Comparison of ENCODE assay signal across 8 cellular contexts in the genomic region with DNA sequence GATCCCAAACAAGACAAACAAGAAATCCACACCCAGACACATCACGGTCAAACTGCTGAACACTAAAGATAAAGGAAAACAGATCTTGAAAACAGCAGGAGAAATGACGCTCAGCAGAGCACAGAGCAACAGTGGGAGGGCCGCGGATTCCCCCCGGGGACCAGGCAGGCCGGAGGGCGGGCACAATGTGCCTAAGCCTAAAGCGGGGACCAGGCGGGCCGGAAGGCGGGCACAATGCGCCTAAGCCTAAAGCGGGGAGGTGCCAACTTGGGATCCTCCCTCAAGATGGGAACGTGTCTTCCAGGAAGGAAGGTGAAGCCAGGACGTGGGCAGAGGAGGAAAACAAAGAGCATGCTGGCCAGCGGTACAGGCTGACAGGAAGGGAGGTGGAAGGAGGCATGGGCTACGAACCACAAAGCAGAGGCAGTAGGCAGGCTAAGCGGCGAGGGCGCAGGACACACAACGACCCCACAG. TPM values are rescaled to one million over a fixed set of nuclear protein-coding genes. Genes with fewer than 3 reads are reported as not detected.
A peak's percentile ranks its signal among the peaks of the same experiment; 100 is the strongest.
DNase-seq lines count a peak whose midpoint lies in the region; ATAC-seq, FAIRE-seq and TF ChIP-seq lines count a peak whose summit lies in the region.

No MANE protein-coding gene starts in this region.

- H3K4me1 Mint-ChIP-seq in astrocyte (ENCODE audit: low read depth, unreplicated experiment), result peaks cover 24% of the 10 kb centered on the region

- H3K4me3 ChIP-seq in BE2C (ENCODE audit: low read depth, low read length) (peak overlapping the region; percentile 62), astrocyte (ENCODE audit: insufficient read depth, low read depth, low read length) (peak overlapping the region; percentile 29), iPS-20b (ENCODE audit: low read length) (peak overlapping the region; percentile 3; the same call in 1 of the 2 replicates), stomach (no peak overlapping the region)

- peak overlapping the region; percentile 29 for H2AFZ ChIP-seq in astrocyte (ENCODE audit: low read depth, low read length)

- FAIRE-seq in astrocyte (lab: Jason Lieb, UNC), result no peak

- peaks cover 12% of the 10 kb centered on the region for H3K36me3 Mint-ChIP-seq in astrocyte (ENCODE audit: low read depth, unreplicated experiment)

- H3K9ac ChIP-seq in astrocyte (ENCODE audit: low read length) (no peak overlapping the region), iPS-20b (ENCODE audit: low read depth, low read length) (peak overlapping the region; percentile 37; the same call in 1 of the 2 replicates)

- intact Hi-C loops in stomach (cut with DNase I; ENCODE audit: low total_unique reads), result no loop called here

- ATAC-seq in GM19035 (IDR thresholded peaks at IDR 0.05; ENCODE audit: unreplicated experiment), result peak; percentile 92
- ATAC-seq in HG03521 (IDR thresholded peaks at IDR 0.05; ENCODE audit: unreplicated experiment), result peak; percentile 57

- H3K27me3 ChIP-seq in BE2C (no peaks in the 10 kb centered on the region), astrocyte (ENCODE audit: insufficient read depth, low read length) (no peaks in the 10 kb centered on the region), iPS-20b (ENCODE audit: insufficient read depth, low read length) (peaks cover 41% of the 10 kb centered on the region; the same call in 1 of the 2 replicates), stomach (no peaks in the 10 kb centered on the region)

- no peak overlapping the region for H3K4me3 Mint-ChIP-seq in astrocyte (ENCODE audit: unreplicated experiment)

- no peaks in the 10 kb centered on the region for H3K27me3 Mint-ChIP-seq in astrocyte (ENCODE audit: low read depth, unreplicated experiment)

- WGBS in stomach, 5 donors, result 51 to 67% (median 56%) methylated on average over 17 to 21 of the region's 21 CpGs

- no peaks in the 10 kb centered on the region for H3K9me3 Mint-ChIP-seq in astrocyte (ENCODE audit: unreplicated experiment)

- no peak for TF ChIP-seq CTCF in BE2C (IDR thresholded peaks at IDR 0.05; ENCODE audit: low read depth, low read length)
- TF ChIP-seq CTCF in astrocyte (IDR thresholded peaks at IDR 0.05; ENCODE audit: insufficient read depth, low read depth, low read length), result no peak
- TF ChIP-seq CTCF in stomach (IDR thresholded peaks at IDR 0.05), result no peak

- H3K4me1 ChIP-seq in BE2C (0 out of 2 replicates have a peak, but pooled peaks cover 2% of the 10 kb centered on the region), astrocyte (ENCODE audit: insufficient read depth, low read length) (peaks cover 10% of the 10 kb centered on the region), iPS-20b (ENCODE audit: insufficient read depth, low read length) (peaks cover 14% of the 10 kb centered on the region), stomach (peaks cover 32 to 76% (median 55%) of the 10 kb centered on the region in 4 donors)

- no peak for TF ChIP-seq POLR2A in stomach (IDR thresholded peaks at IDR 0.05)

- DNase-seq in BE2C, result peak; percentile 93
- DNase-seq in astrocyte (ENCODE audit: low read depth), result peak; percentile 49
- no peak for DNase-seq in stomach
- no peak for DNase-seq in activated CD8-positive, alpha-beta memory T cell treated with anti-CD3 and anti-CD28 coated beads, Interleukin-2, amount 50 U/mL, for 4 hours
- DNase-seq in NCI-H774 (lab: John Stamatoyannopoulos, UW), result no peak

- H4K20me1 ChIP-seq in astrocyte (ENCODE audit: insufficient read depth, low read length), result peaks cover 76% of the 10 kb centered on the region

- peak overlapping the region; percentile 86 for H3K27ac Mint-ChIP-seq in astrocyte (ENCODE audit: unreplicated experiment)

- H3K27ac ChIP-seq in astrocyte (ENCODE audit: low read depth, low read length), result no peak overlapping the region
- H3K27ac ChIP-seq in iPS-20b (ENCODE audit: low read length), result no peak overlapping the region
- peak overlapping the region; percentile 4 to 77 (median 32) for H3K27ac ChIP-seq in stomach

- peaks cover 85% of the 10 kb centered on the region for H3K79me2 ChIP-seq in astrocyte (ENCODE audit: insufficient read depth, low read length)

- H3K36me3 ChIP-seq in BE2C, result no peaks in the 10 kb centered on the region
- no peaks in the 10 kb centered on the region for H3K36me3 ChIP-seq in astrocyte (ENCODE audit: insufficient read depth, low read length)
- H3K36me3 ChIP-seq in iPS-20b (ENCODE audit: insufficient read depth, low read depth, low read length), result 0 out of 2 replicates have a peak, but pooled peaks cover 6% of the 10 kb centered on the region
- peaks cover 6 to 33% (median 30%) of the 10 kb centered on the region in 4 donors for H3K36me3 ChIP-seq in stomach

- H3K4me2 ChIP-seq in astrocyte (ENCODE audit: low read length), result peak overlapping the region; percentile 68

- H3K9me3 ChIP-seq in BE2C, result no peaks in the 10 kb centered on the region
- no peaks in the 10 kb centered on the region for H3K9me3 ChIP-seq in astrocyte (ENCODE audit: insufficient read depth, low read depth, low read length)
- H3K9me3 ChIP-seq in iPS-20b (ENCODE audit: insufficient read depth, low read depth, low read length), result no peaks in the 10 kb centered on the region
- no peaks in the 10 kb centered on the region for H3K9me3 ChIP-seq in stomach

- no peak for TF ChIP-seq EP300 in stomach (IDR thresholded peaks at IDR 0.05)

RNA-seq across cellular contexts. Expression of gene CYFIP1, which starts 31.1 kb away (rescaled TPM):
- polyA plus RNA-seq in BE2C (2012; ENCODE audit: insufficient read depth, insufficient read length, low read depth), result 41.7 TPM
- 116 and 117 TPM in 2 replicates for total RNA-seq in astrocyte
- 100 to 1,000 TPM in 2 of 5 donors, 10 to 100 TPM in 3; 40.3 to 214 (median 99.9) TPM for total RNA-seq in stomach
- 10 to 100 TPM; 21.8 to 38.8 (median 33.1) TPM for polyA plus RNA-seq in stomach

Comparison
In these comparisons a context has a peak if more than half of its experiments do, and no peak if none do; other contexts are left out.
1. DNase-seq: peak in BE2C (single experiment) and astrocyte (single experiment); none in stomach (single experiment), activated CD8-positive, alpha-beta memory T cell treated with anti-CD3 and anti-CD28 coated beads, Interleukin-2, amount 50 U/mL, for 4 hours (single experiment) and NCI-H774 (single experiment).
2. H3K4me3 ChIP-seq: peak in BE2C (single experiment), astrocyte (single experiment) and iPS-20b (single experiment); none in stomach (0 of 4).
3. H3K27ac ChIP-seq: peak in stomach (5 of 5); none in astrocyte (single experiment) and iPS-20b (single experiment).